Comparison of ENCODE assay signal across 9 cellular contexts in the genomic region with DNA sequence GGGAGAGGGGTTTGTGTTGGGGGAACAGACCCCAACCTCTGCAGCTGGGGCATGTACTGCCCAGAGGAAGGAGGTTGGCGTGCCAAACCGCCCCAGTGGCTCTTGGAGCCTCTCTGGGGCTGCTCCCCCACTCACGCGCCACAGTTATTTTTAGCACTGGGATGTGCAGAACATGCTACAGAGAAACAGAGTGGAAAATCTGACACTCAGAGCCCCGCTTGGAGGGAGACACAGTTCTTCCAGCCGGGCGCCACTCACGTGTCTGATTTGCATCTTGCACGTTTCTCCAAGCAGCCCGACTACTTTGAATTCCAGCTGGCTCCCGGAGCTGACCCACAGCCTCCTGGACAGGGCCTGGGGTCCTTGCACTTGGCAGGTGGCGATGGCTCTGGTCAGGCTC.
A peak's percentile ranks its signal among the peaks of the same experiment; 100 is the strongest.
DNase-seq lines count a peak whose midpoint lies in the region; ATAC-seq and TF ChIP-seq lines count a peak whose summit lies in the region.
"Had no signal": no experiment of that assay in that cellular context is flagged by ENCODE, and none has a peak within 500 bp of the region (broad histone marks: within the 10 kb centered on the region; RNA-seq: fewer than 3 reads in every experiment).

No MANE protein-coding gene starts in this region.

- H3K27ac Mint-ChIP-seq in Calu3 (ENCODE audit: unreplicated experiment) = no peak overlapping the region

- DNase-seq in AG08395 (ENCODE audit: low spot score) (peak; percentile 91), KG1 (lab: John Stamatoyannopoulos, UW) (peak; percentile 28), dorsolateral prefrontal cortex (peak in 9 of 10 donors; percentile 29 to 78 (median 75)), GM20000 (ENCODE audit: low spot score) (no peak), Calu3 (no peak), activated T-cell treated with anti-CD3 and anti-CD28 coated beads for 4 hours (no peak)
- DNase-seq: PC-9 had no signal

- H3K4me3 Mint-ChIP-seq in Calu3 (ENCODE audit: low read depth, unreplicated experiment) = no peak overlapping the region

- no peaks in the 10 kb centered on the region for H3K4me1 Mint-ChIP-seq in Calu3 (ENCODE audit: low read depth, unreplicated experiment)

- BruUV-seq in Calu3 (replicated peaks; lab: Mats Ljungman, UMichigan) = no TSS peak

- no peak overlapping the region for H3K9ac ChIP-seq in muscle layer of colon (ENCODE audit: low read length)

- H3K27me3 Mint-ChIP-seq in Calu3 (ENCODE audit: unreplicated experiment) = peaks cover 95% of the 10 kb centered on the region

- H3K4me1 ChIP-seq in muscle layer of colon (ENCODE audit: insufficient read depth, low read length) = peaks cover 46% of the 10 kb centered on the region

- H3K36me3 Mint-ChIP-seq in Calu3 (ENCODE audit: insufficient read depth, unreplicated experiment) = no peaks in the 10 kb centered on the region

- peak overlapping the region in 4 of 59 donors; percentile 5 to 24 (median 10) for H3K4me3 ChIP-seq in dorsolateral prefrontal cortex
- peak overlapping the region in 1 of 2 donors; percentile 12 for H3K4me3 ChIP-seq in muscle layer of colon (ENCODE audit: low read depth in 1 of 2, low read length in 2 of 2)
- H3K4me3 ChIP-seq: PC-9 had no signal

- no peaks in the 10 kb centered on the region for H3K9me3 ChIP-seq in muscle layer of colon (ENCODE audit: low read length)

- TF ChIP-seq CTCF in dorsolateral prefrontal cortex (IDR thresholded peaks at IDR 0.05 in 54 of 56, conservative IDR thresholded peaks at IDR 0.05 in 2 of 56; ENCODE audit: low read depth in 1 of 56, partially characterized antibody in 56 of 56) (no peak), GM20000 (IDR thresholded peaks at IDR 0.05; ENCODE audit: extremely low read depth, missing control alignments) (no peak), Calu3 (IDR thresholded peaks at IDR 0.05; ENCODE audit: unreplicated experiment) (no peak)

- H3K9me3 Mint-ChIP-seq in Calu3 (ENCODE audit: low read depth, unreplicated experiment) = no peaks in the 10 kb centered on the region

- no peak for ATAC-seq in GM18858 (IDR thresholded peaks at IDR 0.05; ENCODE audit: unreplicated experiment)

- CTCF ChIA-PET in Calu3 (lab: Charles Lee) = no interaction called here

- intact Hi-C loops in dorsolateral prefrontal cortex (cut with DNase I) (loop anchor here in 1 of 2 donors (2.0 to 10.0 kb wide), 3 partner anchors 87 to 849 kb away; a partner anchor contains a TSS), Calu3 (cut with micrococcal nuclease; ENCODE audit: unreplicated experiment) (no loop called here)

- H3K27me3 ChIP-seq in dorsolateral prefrontal cortex (no peaks in the 10 kb centered on the region), muscle layer of colon (ENCODE audit: control insufficient read depth in 1 of 2, insufficient read depth in 2 of 2, low read length in 2 of 2) (no peaks in the 10 kb centered on the region)

- peak overlapping the region in 36 of 59 donors; percentile 4 to 78 (median 48) for H3K27ac ChIP-seq in dorsolateral prefrontal cortex
- peak overlapping the region; percentile 72 for H3K27ac ChIP-seq in muscle layer of colon (ENCODE audit: low read depth, low read length)
- H3K27ac ChIP-seq: PC-9 had no signal

- no peaks in the 10 kb centered on the region for H3K36me3 ChIP-seq in muscle layer of colon (ENCODE audit: insufficient read depth, low read length)

Comparison
In these comparisons a context has a peak if more than half of its experiments do, and no peak if none do; other contexts are left out.
1. DNase-seq: peak in AG08395 (single experiment), KG1 (single experiment) and dorsolateral prefrontal cortex (9 of 10); none in GM20000 (single experiment), Calu3 (single experiment) and activated T-cell treated with anti-CD3 and anti-CD28 coated beads for 4 hours (single experiment).